In the genomic region with DNA sequence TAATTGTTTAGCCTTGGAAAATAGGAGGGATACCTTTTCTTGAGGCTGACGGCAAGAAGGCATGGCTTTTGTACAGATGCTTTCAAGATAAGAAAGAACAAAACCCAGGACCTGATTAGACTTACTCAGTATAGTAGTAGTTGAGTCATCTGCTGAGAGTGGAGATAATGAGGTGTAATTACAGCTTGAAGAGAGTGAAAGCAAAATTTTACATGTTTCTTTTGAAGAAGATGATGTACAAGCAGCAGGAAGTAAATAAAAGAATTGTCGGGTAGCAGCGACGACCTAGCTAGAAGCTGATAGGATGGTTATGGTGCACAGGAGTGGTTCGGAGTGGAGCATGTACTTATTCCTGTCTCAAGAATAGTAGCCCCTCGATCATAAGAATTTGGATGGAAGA, we compare ENCODE assay signal across 15 cellular contexts. TPM values are rescaled to one million over a fixed set of nuclear protein-coding genes. Genes with fewer than 3 reads are reported as not detected.
A peak's percentile ranks its signal among the peaks of the same experiment; 100 is the strongest.
DNase-seq lines count a peak whose midpoint lies in the region; ATAC-seq and FAIRE-seq lines count a peak whose summit lies in the region.
"Had no signal": no experiment of that assay in that cellular context is flagged by ENCODE, and none has a peak within 500 bp of the region (broad histone marks: within the 10 kb centered on the region; RNA-seq: fewer than 3 reads in every experiment).

No MANE protein-coding gene starts in this region.

- H3K36me3 ChIP-seq in adipocyte (ENCODE audit: control insufficient read depth, insufficient read depth, low read length, severe bottlenecking): peaks cover 28% of the 10 kb centered on the region
- H3K36me3 ChIP-seq: HAP-1 had no signal

- peak; percentile 27 for DNase-seq in NCI-H1436 (lab: John Stamatoyannopoulos, UW)
- no peak for DNase-seq in NCI-H1436 treated with DMSO at 0.1 percent for 48 hours (lab: John Stamatoyannopoulos, UW)
- DNase-seq in GM19239 (ENCODE audit: insufficient read length, low spot score): no peak
- DNase-seq in adipocyte (ENCODE audit: low read depth): no peak
- no peak for DNase-seq in naive B cell
- no peak for DNase-seq in stimulated activated naive CD4-positive, alpha-beta T cell treated with Interleukin-2 at 50 U/mL for 16 hours (lab: John Stamatoyannopoulos, UW)
- DNase-seq in stimulated activated CD4-positive, alpha-beta T cell treated with anti-CD3 and anti-CD28 coated beads, Interleukin-4, amount 100 ng/mL, for 1 hour: no peak
- DNase-seq: amygdala, kidney, NCI-H1105 treated with DMSO at 0.1 percent for 48 hours, NCI-H446 had no signal

- peak; percentile 45 for FAIRE-seq in GM19239 (lab: Jason Lieb, UNC)
- FAIRE-seq: endometrium, kidney had no signal

- H3K27me3 ChIP-seq in adipocyte (replicated peaks; ENCODE audit: control insufficient read depth, insufficient read depth, low read length): no peaks in the 10 kb centered on the region

- no peaks in the 10 kb centered on the region for H3K9me3 Mint-ChIP-seq in naive B cell
- H3K9me3 Mint-ChIP-seq: CD14-positive monocyte had no signal

- peak overlapping the region in 1 of 8 donors; percentile 4 for H3K4me3 Mint-ChIP-seq in naive B cell
- H3K4me3 Mint-ChIP-seq: CD14-positive monocyte had no signal

- no peaks in the 10 kb centered on the region for H3K9me3 ChIP-seq in adipocyte (ENCODE audit: control insufficient read depth, low read length)
- H3K9me3 ChIP-seq: HAP-1 had no signal

- no peaks in the 10 kb centered on the region for H3K27me3 Mint-ChIP-seq in naive B cell

- ATAC-seq in naive B cell (ENCODE audit: low read depth in 2 of 2) (no peak), HG03045 (IDR thresholded peaks at IDR 0.05; ENCODE audit: unreplicated experiment) (no peak)

- peaks cover 24 to 35% of the 10 kb centered on the region in 2 donors for H3K36me3 Mint-ChIP-seq in naive B cell

- no peak overlapping the region for H3K9ac ChIP-seq in adipocyte (ENCODE audit: low read length)

- H3K4me1 ChIP-seq in adipocyte (ENCODE audit: control insufficient read depth, insufficient read depth, low read length): peaks cover 35% of the 10 kb centered on the region
- H3K4me1 ChIP-seq: HAP-1 had no signal

- peak overlapping the region; percentile 53 for H3K4me3 ChIP-seq in adipocyte (ENCODE audit: low read length)
- H3K4me3 ChIP-seq: HAP-1 had no signal

- H3K4me1 Mint-ChIP-seq in naive B cell: peaks cover 30 to 56% (median 46%) of the 10 kb centered on the region in 3 donors

- peak overlapping the region; percentile 18 to 90 (median 64) for H3K27ac Mint-ChIP-seq in naive B cell

RNA-seq across cellular contexts. Expression of a gene that starts 6.6 kb away (rescaled TPM):
- polyA plus RNA-seq in naive B cell (ENCODE audit: low read depth in 6 of 6): 1 to 10 TPM in 2 of 6 donors, under 1 TPM in 3, not detected in 1; 0.38 to 1.4 (median 0.89) TPM
- polyA plus RNA-seq: CD14-positive monocyte had no signal
